ENCODE assay signal across 7 cellular contexts in the genomic region with DNA sequence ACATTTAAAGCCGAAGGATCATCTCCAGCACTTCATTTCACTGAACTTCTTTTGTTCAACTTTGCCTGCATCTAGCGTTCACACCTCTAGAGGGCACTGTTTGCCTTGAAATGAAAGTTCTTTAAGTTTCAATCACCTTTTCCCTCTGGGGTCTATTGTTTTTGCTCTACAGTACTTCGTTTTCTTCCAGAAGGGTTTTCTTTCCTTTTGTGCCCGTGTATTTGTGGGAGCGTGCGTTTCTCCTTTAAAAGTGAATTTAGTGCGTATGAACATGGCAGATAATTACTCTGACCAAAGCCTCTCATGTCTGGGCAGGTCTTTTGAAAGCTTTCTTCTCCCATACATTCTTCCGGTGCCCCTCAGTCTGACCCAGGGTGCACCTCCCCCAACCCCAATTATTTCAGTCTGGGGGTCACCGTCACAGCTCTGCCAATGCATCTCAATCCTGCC.
A peak's percentile ranks its signal among the peaks of the same experiment; 100 is the strongest.
DNase-seq lines count a peak whose midpoint lies in the region; ATAC-seq and TF ChIP-seq lines count a peak whose summit lies in the region.

No MANE protein-coding gene starts in this region.

- no peaks in the 10 kb centered on the region for H3K4me1 ChIP-seq in ascending aorta

- intact Hi-C loops in ascending aorta (cut with DNase I): no loop called here

- H3K9me3 ChIP-seq in ascending aorta: no peaks in the 10 kb centered on the region

- TF ChIP-seq CTCF in ascending aorta (IDR thresholded peaks at IDR 0.05): peak; percentile 42 to 66 (median 62)

- no peak overlapping the region for H3K4me3 ChIP-seq in ascending aorta

- no peak for ATAC-seq in GM21619 (IDR thresholded peaks at IDR 0.05; ENCODE audit: unreplicated experiment)

- no peaks in the 10 kb centered on the region for H3K27me3 ChIP-seq in ascending aorta

- DNase-seq in EH (ENCODE audit: low read depth) (peak; percentile 49), HS-5 (ENCODE audit: low read depth) (peak; percentile 20), NCI-H82 (lab: John Stamatoyannopoulos, UW) (peak; percentile 91), ascending aorta (ENCODE audit: low spot score in 2 of 2) (no peak), iris pigment epithelial cell (ENCODE audit: low read depth) (peak; percentile 47)
- peak; percentile 24 to 43 for DNase-seq in stimulated activated CD4-positive, alpha-beta T cell treated with anti-CD3 and anti-CD28 coated beads, Interleukin-2, amount 100 ng/mL, for 24 hours

- H3K27ac ChIP-seq in ascending aorta: no peak overlapping the region

- no peaks in the 10 kb centered on the region for H3K36me3 ChIP-seq in ascending aorta

Comparison
In these comparisons a context has a peak if more than half of its experiments do, and no peak if none do; other contexts are left out.
1. DNase-seq: peak in EH (single experiment), HS-5 (single experiment), NCI-H82 (single experiment), iris pigment epithelial cell (single experiment) and stimulated activated CD4-positive, alpha-beta T cell treated with anti-CD3 and anti-CD28 coated beads, Interleukin-2, amount 100 ng/mL, for 24 hours (2 of 2); none in ascending aorta (0 of 2).